13 cellular contexts compared by ENCODE assay signal in the genomic region with DNA sequence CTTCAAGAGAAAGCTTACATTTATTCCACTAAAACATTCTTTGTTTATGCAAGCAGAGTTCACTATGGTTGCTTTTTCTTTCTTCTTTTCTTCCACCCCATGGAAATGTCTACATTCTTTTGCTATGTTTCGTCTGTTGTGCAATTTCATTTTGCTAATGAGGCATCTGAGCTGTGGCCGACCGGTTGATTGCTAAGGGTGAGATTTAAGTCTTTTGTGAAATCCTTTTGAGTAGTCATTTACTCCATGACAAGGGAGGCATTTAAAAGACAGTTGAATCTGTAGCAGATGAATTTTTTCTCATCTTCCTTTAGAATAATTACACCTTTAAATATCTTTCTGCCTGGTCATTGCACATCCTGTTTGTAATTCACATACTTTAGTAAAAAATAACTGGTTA.
A peak's percentile ranks its signal among the peaks of the same experiment; 100 is the strongest.
DNase-seq lines count a peak whose midpoint lies in the region; ATAC-seq and TF ChIP-seq lines count a peak whose summit lies in the region.
"Had no signal": no experiment of that assay in that cellular context is flagged by ENCODE, and none has a peak within 500 bp of the region (broad histone marks: within the 10 kb centered on the region; RNA-seq: fewer than 3 reads in every experiment).

No MANE protein-coding gene starts in this region.

- no peaks in the 10 kb centered on the region for H3K4me1 ChIP-seq in breast epithelium
- peaks cover 5 to 40% of the 10 kb centered on the region in 2 experiments for H3K4me1 ChIP-seq in SK-N-SH (ENCODE audit: control insufficient read depth in 1 of 2, insufficient read depth in 2 of 2, low read depth in 1 of 2, low read length in 1 of 2)
- H3K4me1 ChIP-seq in skeletal muscle satellite cell (ENCODE audit: control insufficient read depth, insufficient read depth, low read length) = peaks cover 78% of the 10 kb centered on the region
- H3K4me1 ChIP-seq: upper lobe of right lung had no signal

- ATAC-seq in GM18498 (IDR thresholded peaks at IDR 0.05; ENCODE audit: unreplicated experiment) = no peak
- ATAC-seq in HG02588 (IDR thresholded peaks at IDR 0.05; ENCODE audit: unreplicated experiment) = no peak
- no peak for ATAC-seq in GM21528 (IDR thresholded peaks at IDR 0.05; ENCODE audit: low FRiP score, unreplicated experiment)
- ATAC-seq: Right ventricle myocardium inferior, upper lobe of right lung had no signal

- peak overlapping the region; percentile 42 for H3K4me2 ChIP-seq in SK-N-SH
- peak overlapping the region; percentile 20 for H3K4me2 ChIP-seq in skeletal muscle satellite cell (ENCODE audit: low read length)

- peak overlapping the region; percentile 33 for H3K27ac Mint-ChIP-seq in MCF 10A (ENCODE audit: low read depth, unreplicated experiment)

- H3K36me3 Mint-ChIP-seq in MCF 10A (ENCODE audit: insufficient read depth, unreplicated experiment) = no peaks in the 10 kb centered on the region

- H3K9me3 ChIP-seq in breast epithelium (no peaks in the 10 kb centered on the region), SK-N-SH (no peaks in the 10 kb centered on the region), skeletal muscle satellite cell (replicated peaks; ENCODE audit: low read length) (no peaks in the 10 kb centered on the region)
- H3K9me3 ChIP-seq: upper lobe of right lung had no signal

- DNase-seq in MCF 10A (ENCODE audit: unreplicated experiment) = peak; percentile 68
- no peak for DNase-seq in breast epithelium (ENCODE audit: low spot score in 2 of 2)
- no peak for DNase-seq in SK-N-SH
- peak; percentile 73 for DNase-seq in fibroblast of the aortic adventitia (ENCODE audit: low read depth)
- DNase-seq: DMS79; NCI-H2171 treated with DMSO at 0.1 percent for 48 hours; stimulated activated CD8-positive, alpha-beta memory T cell treated with anti-CD3 and anti-CD28 coated beads, Interleukin-4, amount 100 ng/mL, for 48 hours; upper lobe of right lung had no signal

- intact Hi-C loops in MCF 10A (cut with micrococcal nuclease) (loop anchor here (5.0 to 10.0 kb wide), 2 partner anchors 106 to 188 kb away; no protein-coding TSS in a partner anchor), breast epithelium (cut with DNase I; ENCODE audit: low total_unique reads) (no loop called here)

- no peaks in the 10 kb centered on the region for H3K27me3 Mint-ChIP-seq in MCF 10A (ENCODE audit: insufficient read depth, unreplicated experiment)

- H3K9me2 ChIP-seq in SK-N-SH = no peaks in the 10 kb centered on the region

- H3K27ac ChIP-seq in breast epithelium (no peak overlapping the region), SK-N-SH (ENCODE audit: low read depth in 2 of 2, low read length in 1 of 2) (peak overlapping the region; percentile 60 to 85)
- H3K27ac ChIP-seq: upper lobe of right lung had no signal

- TF ChIP-seq RAD21 in SK-N-SH (IDR thresholded peaks at IDR 0.05; ENCODE audit: low read length) = no peak

- TF ChIP-seq POLR2A in breast epithelium (IDR thresholded peaks at IDR 0.05) = no peak

- no peaks in the 10 kb centered on the region for H4K20me1 ChIP-seq in SK-N-SH (ENCODE audit: insufficient read depth)

- TF ChIP-seq CTCF in MCF 10A (IDR thresholded peaks at IDR 0.05; ENCODE audit: unreplicated experiment) = no peak
- TF ChIP-seq CTCF in breast epithelium (IDR thresholded peaks at IDR 0.05) = no peak
- TF ChIP-seq CTCF in SK-N-SH (IDR thresholded peaks at IDR 0.05) = no peak
- no peak for TF ChIP-seq CTCF in fibroblast of the aortic adventitia (IDR thresholded peaks at IDR 0.05; ENCODE audit: insufficient read depth, low read length)

- H2AFZ ChIP-seq in SK-N-SH (ENCODE audit: low read depth) = peak overlapping the region; percentile 39; the same call in 1 of the 2 replicates

- BruUV-seq in MCF 10A (replicated peaks; lab: Mats Ljungman, UMichigan) = no TSS peak

- H3K9ac ChIP-seq in SK-N-SH = peak overlapping the region; percentile 58
- peak overlapping the region; percentile 83 for H3K9ac ChIP-seq in skeletal muscle satellite cell (ENCODE audit: low read depth, low read length)

- peaks cover 26% of the 10 kb centered on the region for H3K4me1 Mint-ChIP-seq in MCF 10A (ENCODE audit: insufficient read depth, unreplicated experiment)

- H3K79me2 ChIP-seq in SK-N-SH (ENCODE audit: insufficient read depth) = no peaks in the 10 kb centered on the region

- H3K36me3 ChIP-seq in breast epithelium (no peaks in the 10 kb centered on the region), SK-N-SH (replicated peaks in 1 of 2; ENCODE audit: control insufficient read depth in 1 of 2, insufficient read depth in 2 of 2, low read length in 1 of 2) (no peaks in the 10 kb centered on the region), skeletal muscle satellite cell (ENCODE audit: insufficient read depth, low read length) (no peaks in the 10 kb centered on the region)
- H3K36me3 ChIP-seq: upper lobe of right lung had no signal

- peak overlapping the region; percentile 35 for H3K4me3 Mint-ChIP-seq in MCF 10A (ENCODE audit: unreplicated experiment)

- CTCF ChIA-PET in MCF 10A (lab: Yijun Ruan, JAX) = interaction anchor here (0.6 kb wide), 2 partner anchors 141 to 458 kb away, joined by 3 to 6 read pairs; no protein-coding TSS in a partner anchor
- CTCF ChIA-PET in SK-N-SH (lab: Yijun Ruan, JAX) = no interaction called here

- no peak for TF ChIP-seq EP300 in SK-N-SH (IDR thresholded peaks at IDR 0.05; ENCODE audit: borderline replicate concordance in 1 of 2, low read depth in 1 of 2, low read length in 1 of 2)

- H3F3A ChIP-seq in SK-N-SH (replicated peaks; ENCODE audit: insufficient read depth) = peaks cover 35% of the 10 kb centered on the region

- 75% methylated on average over 3 of the region's 3 CpGs for WGBS in SK-N-SH (ENCODE audit: low lambda C conversion rate)

- H3K4me3 ChIP-seq in breast epithelium (no peak overlapping the region), SK-N-SH (ENCODE audit: low read depth in 2 of 2, low read length in 1 of 2) (peak overlapping the region in 1 of 2 experiments; percentile 14; a peak in 1 of 4 replicates), fibroblast of the aortic adventitia (ENCODE audit: low read depth, low read length) (no peak overlapping the region), skeletal muscle satellite cell (ENCODE audit: low read length) (peak overlapping the region; percentile 4)
- H3K4me3 ChIP-seq: upper lobe of right lung had no signal

- H3K27me3 ChIP-seq in breast epithelium = no peaks in the 10 kb centered on the region
- H3K27me3 ChIP-seq in SK-N-SH (ENCODE audit: insufficient read depth) = no peaks in the 10 kb centered on the region
- no peaks in the 10 kb centered on the region for H3K27me3 ChIP-seq in skeletal muscle satellite cell (ENCODE audit: control insufficient read depth, insufficient read depth, low read length)
- H3K27me3 ChIP-seq: upper lobe of right lung had no signal

- H3K9me3 Mint-ChIP-seq in MCF 10A (ENCODE audit: unreplicated experiment) = no peaks in the 10 kb centered on the region

- POLR2A ChIA-PET in MCF 10A (lab: Yijun Ruan, JAX) = interaction anchor here (0.6 to 0.7 kb wide), 2 partner anchors 45 to 93 kb away, joined by 3 read pairs; no protein-coding TSS in a partner anchor
- POLR2A ChIA-PET in SK-N-SH (lab: Yijun Ruan, JAX) = no interaction called here

TF ChIP-seq in SK-N-SH, 30 proteins besides CTCF, POLR2A, EP300 and RAD21:
- TF ChIP-seq EZH2phosphoT487 (IDR thresholded peaks at IDR 0.05; ENCODE audit: borderline replicate concordance, low read depth) (no peak), POLR2AphosphoS5 (IDR thresholded peaks at IDR 0.05; ENCODE audit: low read depth, low read length) (no peak), TEAD4 (IDR thresholded peaks at IDR 0.05; ENCODE audit: borderline replicate concordance, insufficient read depth) (no peak), TAF1 (IDR thresholded peaks at IDR 0.05; ENCODE audit: borderline replicate concordance, low read depth, low read length) (no peak), NRF1 (IDR thresholded peaks at IDR 0.05; ENCODE audit: low read depth, low read length) (no peak), RCOR1 (IDR thresholded peaks at IDR 0.05; ENCODE audit: low read length) (no peak)
- TF ChIP-seq, protein P1, sequence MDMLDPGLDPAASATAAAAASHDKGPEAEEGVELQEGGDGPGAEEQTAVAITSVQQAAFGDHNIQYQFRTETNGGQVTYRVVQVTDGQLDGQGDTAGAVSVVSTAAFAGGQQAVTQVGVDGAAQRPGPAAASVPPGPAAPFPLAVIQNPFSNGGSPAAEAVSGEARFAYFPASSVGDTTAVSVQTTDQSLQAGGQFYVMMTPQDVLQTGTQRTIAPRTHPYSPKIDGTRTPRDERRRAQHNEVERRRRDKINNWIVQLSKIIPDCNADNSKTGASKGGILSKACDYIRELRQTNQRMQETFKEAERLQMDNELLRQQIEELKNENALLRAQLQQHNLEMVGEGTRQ (IDR thresholded peaks at IDR 0.05; ENCODE audit: borderline replicate concordance, low read depth, low read length) = no peak
- TF ChIP-seq, protein P2, sequence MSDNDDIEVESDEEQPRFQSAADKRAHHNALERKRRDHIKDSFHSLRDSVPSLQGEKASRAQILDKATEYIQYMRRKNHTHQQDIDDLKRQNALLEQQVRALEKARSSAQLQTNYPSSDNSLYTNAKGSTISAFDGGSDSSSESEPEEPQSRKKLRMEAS (IDR thresholded peaks at IDR 0.05; ENCODE audit: low read depth) = no peak

Comparison
In these comparisons a context has a peak if more than half of its experiments do, and no peak if none do; other contexts are left out.
1. DNase-seq: peak in MCF 10A (single experiment) and fibroblast of the aortic adventitia (single experiment); none in breast epithelium (0 of 2) and SK-N-SH (single experiment).
2. H3K27ac ChIP-seq: peak in SK-N-SH (2 of 2); none in breast epithelium (0 of 2).